ENCODE assay signal across 14 cellular contexts in genomic region chr11:62445314-62445740, GRCh38. TPM values are rescaled to one million over a fixed set of nuclear protein-coding genes. Genes with fewer than 3 reads are reported as not detected.
A peak's percentile ranks its signal among the peaks of the same experiment; 100 is the strongest.
DNase-seq lines count a peak whose midpoint lies in the region; ATAC-seq and TF ChIP-seq lines count a peak whose summit lies in the region.
"Had no signal": no experiment of that assay in that cellular context is flagged by ENCODE, and none has a peak within 500 bp of the region (broad histone marks: within the 10 kb centered on the region; RNA-seq: fewer than 3 reads in every experiment).

No MANE protein-coding gene starts in this region.

- H3K27ac Mint-ChIP-seq in HFFc6, result peak overlapping the region; percentile 29; the same call in 1 of the 2 replicates
- H3K27ac Mint-ChIP-seq: activated CD4-positive, alpha-beta memory T cell treated with anti-CD3 and anti-CD28 coated beads for 36 hours; H9 had no signal

- H3K4me1 ChIP-seq in left ventricle myocardium inferior, result peaks cover 46% of the 10 kb centered on the region

- no peak for ATAC-seq in esophagus mucosa

- H3K36me3 ChIP-seq in left ventricle myocardium inferior, result no peaks in the 10 kb centered on the region

- no peaks in the 10 kb centered on the region for H3K9me3 ChIP-seq in left ventricle myocardium inferior (replicated peaks)

- H3K4me3 ChIP-seq in left ventricle myocardium inferior, result peak overlapping the region; percentile 61
- H3K4me3 ChIP-seq in skin epidermis, result no peak overlapping the region

- 0 out of 2 replicates have a peak, but pooled peaks cover 5% of the 10 kb centered on the region for H3K36me3 Mint-ChIP-seq in HFFc6 (ENCODE audit: low read depth)
- H3K36me3 Mint-ChIP-seq: activated CD4-positive, alpha-beta memory T cell treated with anti-CD3 and anti-CD28 coated beads for 36 hours had no signal

- intact Hi-C loops in left ventricle myocardium inferior (cut with micrococcal nuclease), result no loop called here

- DNase-seq in HFFc6 (no peak), astrocyte of the hippocampus (ENCODE audit: low read depth, low spot score) (peak; percentile 84), left ventricle myocardium inferior (peak; percentile 38), DMS79 (lab: John Stamatoyannopoulos, UW) (no peak), midbrain (lab: John Stamatoyannopoulos, UW) (no peak), SIG-M5 (lab: John Stamatoyannopoulos, UW) (no peak)
- DNase-seq: activated CD4-positive, alpha-beta memory T cell treated with anti-CD3 and anti-CD28 coated beads for 36 hours; Calu3; H9; NCI-H187 treated with DMSO at 0.1 percent for 48 hours; occipital lobe; SHP77 treated with DMSO at 0.1 percent for 48 hours had no signal

- H3K27ac ChIP-seq in left ventricle myocardium inferior (replicated peaks), result peak overlapping the region; percentile 77
- H3K27ac ChIP-seq in skin epidermis, result peak overlapping the region in 18 of 21 experiments; percentile 65 to 93 (median 86)

- H3K9me3 Mint-ChIP-seq in HFFc6, result no peaks in the 10 kb centered on the region
- H3K9me3 Mint-ChIP-seq: activated CD4-positive, alpha-beta memory T cell treated with anti-CD3 and anti-CD28 coated beads for 36 hours; H9 had no signal

- TF ChIP-seq CTCF in HFFc6 (IDR thresholded peaks at IDR 0.05) (no peak), left ventricle myocardium inferior (IDR thresholded peaks at IDR 0.05; ENCODE audit: borderline replicate concordance) (no peak)

- peaks cover 24% of the 10 kb centered on the region for H3K4me1 Mint-ChIP-seq in HFFc6 (ENCODE audit: low read depth)

- H3K27me3 ChIP-seq in left ventricle myocardium inferior (ENCODE audit: low read depth), result no peaks in the 10 kb centered on the region

- no peak overlapping the region for H3K4me3 Mint-ChIP-seq in HFFc6
- H3K4me3 Mint-ChIP-seq: H9 had no signal

- no peaks in the 10 kb centered on the region; the same call in 1 of the 2 replicates for H3K27me3 Mint-ChIP-seq in HFFc6 (ENCODE audit: insufficient read depth)

RNA-seq across cellular contexts. Expression of gene SCGB1A1, which starts 26.5 kb away (rescaled TPM):
- total RNA-seq in HFFc6 (2021; fragmentation: NEBNext Ultra II Directional; extraction: Animal tissue kit (Norgen Biotek cat#: 25700)), result not detected
- total RNA-seq in left ventricle myocardium inferior, result not detected
- 0.48 TPM for total RNA-seq in esophagus mucosa
- total RNA-seq: activated CD4-positive, alpha-beta memory T cell treated with anti-CD3 and anti-CD28 coated beads for 36 hours; Calu3; H9; occipital lobe had no signal

Comparison
In these comparisons a context has a peak if more than half of its experiments do, and no peak if none do; other contexts are left out.
1. DNase-seq: peak in astrocyte of the hippocampus (single experiment) and left ventricle myocardium inferior (single experiment); none in HFFc6 (single experiment), DMS79 (single experiment), midbrain (single experiment) and SIG-M5 (single experiment).